30 cellular contexts compared by ENCODE assay signal in genomic region chr5:98041661-98042060, GRCh38.
"Had no signal": no experiment of that assay in that cellular context is flagged by ENCODE, and none has a peak within 500 bp of the region (broad histone marks: within the 10 kb centered on the region; RNA-seq: fewer than 3 reads in every experiment).

No MANE protein-coding gene starts in this region.

- H3K4me3 ChIP-seq: esophagus squamous epithelium, gastrocnemius medialis, heart left ventricle, uterus had no signal

- H3K4me3 Mint-ChIP-seq: activated CD4-positive, alpha-beta memory T cell treated with anti-CD3 and anti-CD28 coated beads, Interleukin-2, amount 10 ng/mL, durations not matched to agents 7 days and 5 days; activated CD4-positive, alpha-beta T cell treated with anti-CD3 and anti-CD28 coated beads, Interleukin-2, amount 10 ng/mL, durations not matched to agents 24 days and 14 days; activated naive CD4-positive, alpha-beta T cell treated with anti-CD3 and anti-CD28 coated beads, Interleukin-2, amount 50 U/mL, for 24 hours; activated naive CD8-positive, alpha-beta T cell treated with anti-CD3 and anti-CD28 coated beads, Interleukin-2, amount 50 U/mL, for 24 hours; activated T-cell treated with anti-CD3 and anti-CD28 coated beads, Interleukin-2, amount 50 U/mL, for 4 hours; activated T-helper 17 cell treated with anti-CD3 and anti-CD28 coated beads, Interleukin-2, amount 50 U/mL, for 72 hours; immature natural killer cell; natural killer cell treated with Interleukin-12 subunit alpha and Interleukin-12 subunit beta and Interleukin-15 and Interleukin-18, amount 100 ng/mL, for 72 hours; stimulated activated effector memory CD8-positive, alpha-beta T cell treated with anti-CD3 and anti-CD28 coated beads, Interleukin-12 subunit alpha, Interleukin-12 subunit beta, amount 100 ng/mL, for 72 hours; stimulated activated naive CD8-positive, alpha-beta T cell treated with anti-CD3 and anti-CD28 coated beads, Interleukin-15, Interleukin-2, amounts not matched to agents 100 ng/mL and 50 ng/mL, for 24 hours; T-helper 1 cell treated with Interleukin-12 subunit alpha and Interleukin-12 subunit beta and Interleukin-4 antibody, amounts not matched to agents 30 μg/mL and 1 μg/mL, for 36 hours; type B pancreatic cell had no signal

- ATAC-seq: activated naive CD8-positive, alpha-beta T cell treated with anti-CD3 and anti-CD28 coated beads, Interleukin-2, amount 50 U/mL, for 24 hours; activated T-cell treated with anti-CD3 and anti-CD28 coated beads, Interleukin-2, amount 50 U/mL, for 4 hours; activated T-helper 17 cell treated with anti-CD3 and anti-CD28 coated beads, Interleukin-2, amount 50 U/mL, for 72 hours; gastrocnemius medialis; heart left ventricle; natural killer cell treated with Interleukin-12 subunit alpha and Interleukin-12 subunit beta and Interleukin-15 and Interleukin-18, amount 100 ng/mL, for 72 hours; right cardiac atrium; stimulated activated effector memory CD8-positive, alpha-beta T cell treated with anti-CD3 and anti-CD28 coated beads, Interleukin-12 subunit alpha, Interleukin-12 subunit beta, amount 100 ng/mL, for 72 hours had no signal

- H3K4me1 Mint-ChIP-seq: activated CD4-positive, alpha-beta memory T cell treated with anti-CD3 and anti-CD28 coated beads, Interleukin-2, amount 10 ng/mL, durations not matched to agents 7 days and 5 days; activated CD4-positive, alpha-beta T cell treated with anti-CD3 and anti-CD28 coated beads, Interleukin-2, amount 10 ng/mL, durations not matched to agents 24 days and 14 days; activated naive CD4-positive, alpha-beta T cell treated with anti-CD3 and anti-CD28 coated beads, Interleukin-2, amount 50 U/mL, for 24 hours; activated naive CD8-positive, alpha-beta T cell treated with anti-CD3 and anti-CD28 coated beads, Interleukin-2, amount 50 U/mL, for 24 hours; activated T-helper 17 cell treated with anti-CD3 and anti-CD28 coated beads, Interleukin-2, amount 50 U/mL, for 72 hours; immature natural killer cell; stimulated activated effector memory CD8-positive, alpha-beta T cell treated with anti-CD3 and anti-CD28 coated beads, Interleukin-12 subunit alpha, Interleukin-12 subunit beta, amount 100 ng/mL, for 72 hours had no signal

- DNase-seq: activated CD4-positive, alpha-beta memory T cell treated with anti-CD3 and anti-CD28 coated beads, Interleukin-2, amount 10 ng/mL, durations not matched to agents 7 days and 5 days; activated CD4-positive, alpha-beta T cell treated with anti-CD3 and anti-CD28 coated beads, Interleukin-2, amount 10 ng/mL, durations not matched to agents 24 days and 14 days; activated CD4-positive, CD25-positive, alpha-beta regulatory T cell treated with anti-CD3 and anti-CD28 coated beads, Interleukin-2, amount 50 U/mL, for 72 hours; activated gamma-delta T cell treated with Interleukin-2 at 50 U/mL for 16 hours; activated naive CD8-positive, alpha-beta T cell treated with anti-CD3 and anti-CD28 coated beads, Interleukin-2, amount 50 U/mL, for 24 hours; activated T-cell treated with anti-CD3 and anti-CD28 coated beads, Interleukin-2, amount 50 U/mL, for 4 hours; amygdala; caudate nucleus; effector CD4-positive, alpha-beta T cell; esophagus squamous epithelium; gastrocnemius medialis; heart left ventricle; hypothalamus; immature natural killer cell; mesendoderm; posterior cingulate gyrus; right cardiac atrium; stimulated activated CD4-positive, alpha-beta T cell treated with anti-CD3 and anti-CD28 coated beads, Interleukin-4, amount 100 ng/mL, for 1 hour; substantia nigra; SW 1271; T1000; uterus; WERI-Rb-1 had no signal

- H3K27ac Mint-ChIP-seq: activated CD4-positive, alpha-beta memory T cell treated with anti-CD3 and anti-CD28 coated beads, Interleukin-2, amount 10 ng/mL, durations not matched to agents 7 days and 5 days; activated CD4-positive, alpha-beta T cell treated with anti-CD3 and anti-CD28 coated beads, Interleukin-2, amount 10 ng/mL, durations not matched to agents 24 days and 14 days; activated naive CD4-positive, alpha-beta T cell treated with anti-CD3 and anti-CD28 coated beads, Interleukin-2, amount 50 U/mL, for 24 hours; activated naive CD8-positive, alpha-beta T cell treated with anti-CD3 and anti-CD28 coated beads, Interleukin-2, amount 50 U/mL, for 24 hours; activated T-helper 17 cell treated with anti-CD3 and anti-CD28 coated beads, Interleukin-2, amount 50 U/mL, for 72 hours; immature natural killer cell; natural killer cell treated with Interleukin-12 subunit alpha and Interleukin-12 subunit beta and Interleukin-15 and Interleukin-18, amount 100 ng/mL, for 72 hours; stimulated activated effector memory CD8-positive, alpha-beta T cell treated with anti-CD3 and anti-CD28 coated beads, Interleukin-12 subunit alpha, Interleukin-12 subunit beta, amount 100 ng/mL, for 72 hours; stimulated activated naive CD8-positive, alpha-beta T cell treated with anti-CD3 and anti-CD28 coated beads, Interleukin-15, Interleukin-2, amounts not matched to agents 100 ng/mL and 50 ng/mL, for 24 hours; T-helper 1 cell treated with Interleukin-12 subunit alpha and Interleukin-12 subunit beta and Interleukin-4 antibody, amounts not matched to agents 30 μg/mL and 1 μg/mL, for 36 hours; type B pancreatic cell had no signal

- H3K36me3 Mint-ChIP-seq: activated naive CD4-positive, alpha-beta T cell treated with anti-CD3 and anti-CD28 coated beads, Interleukin-2, amount 50 U/mL, for 24 hours; immature natural killer cell; natural killer cell treated with Interleukin-12 subunit alpha and Interleukin-12 subunit beta and Interleukin-15 and Interleukin-18, amount 100 ng/mL, for 72 hours; stimulated activated effector memory CD8-positive, alpha-beta T cell treated with anti-CD3 and anti-CD28 coated beads, Interleukin-12 subunit alpha, Interleukin-12 subunit beta, amount 100 ng/mL, for 72 hours; type B pancreatic cell had no signal

- H3K27me3 Mint-ChIP-seq: activated CD4-positive, alpha-beta memory T cell treated with anti-CD3 and anti-CD28 coated beads, Interleukin-2, amount 10 ng/mL, durations not matched to agents 7 days and 5 days; activated CD4-positive, alpha-beta T cell treated with anti-CD3 and anti-CD28 coated beads, Interleukin-2, amount 10 ng/mL, durations not matched to agents 24 days and 14 days; activated naive CD4-positive, alpha-beta T cell treated with anti-CD3 and anti-CD28 coated beads, Interleukin-2, amount 50 U/mL, for 24 hours; activated naive CD8-positive, alpha-beta T cell treated with anti-CD3 and anti-CD28 coated beads, Interleukin-2, amount 50 U/mL, for 24 hours; activated T-helper 17 cell treated with anti-CD3 and anti-CD28 coated beads, Interleukin-2, amount 50 U/mL, for 72 hours; natural killer cell treated with Interleukin-12 subunit alpha and Interleukin-12 subunit beta and Interleukin-15 and Interleukin-18, amount 100 ng/mL, for 72 hours; stimulated activated naive CD8-positive, alpha-beta T cell treated with anti-CD3 and anti-CD28 coated beads, Interleukin-15, Interleukin-2, amounts not matched to agents 100 ng/mL and 50 ng/mL, for 24 hours; type B pancreatic cell had no signal

- H3K9me3 Mint-ChIP-seq: activated CD4-positive, alpha-beta memory T cell treated with anti-CD3 and anti-CD28 coated beads, Interleukin-2, amount 10 ng/mL, durations not matched to agents 7 days and 5 days; activated CD4-positive, alpha-beta T cell treated with anti-CD3 and anti-CD28 coated beads, Interleukin-2, amount 10 ng/mL, durations not matched to agents 24 days and 14 days; activated naive CD4-positive, alpha-beta T cell treated with anti-CD3 and anti-CD28 coated beads, Interleukin-2, amount 50 U/mL, for 24 hours; activated naive CD8-positive, alpha-beta T cell treated with anti-CD3 and anti-CD28 coated beads, Interleukin-2, amount 50 U/mL, for 24 hours; activated T-cell treated with anti-CD3 and anti-CD28 coated beads, Interleukin-2, amount 50 U/mL, for 4 hours; activated T-helper 17 cell treated with anti-CD3 and anti-CD28 coated beads, Interleukin-2, amount 50 U/mL, for 72 hours; stimulated activated naive CD8-positive, alpha-beta T cell treated with anti-CD3 and anti-CD28 coated beads, Interleukin-15, Interleukin-2, amounts not matched to agents 100 ng/mL and 50 ng/mL, for 24 hours; T-helper 1 cell treated with Interleukin-12 subunit alpha and Interleukin-12 subunit beta and Interleukin-4 antibody, amounts not matched to agents 30 μg/mL and 1 μg/mL, for 36 hours; type B pancreatic cell had no signal
